16 cellular contexts compared by ENCODE assay signal in genomic region chr21:29638138-29638537, GRCh38.
DNase-seq lines count a peak whose midpoint lies in the region; ATAC-seq and TF ChIP-seq lines count a peak whose summit lies in the region.
"Had no signal": no experiment of that assay in that cellular context is flagged by ENCODE, and none has a peak within 500 bp of the region (broad histone marks: within the 10 kb centered on the region; RNA-seq: fewer than 3 reads in every experiment).

No MANE protein-coding gene starts in this region.

- peaks cover 45% of the 10 kb centered on the region for H3K36me3 ChIP-seq in OCI-LY3 (replicated peaks; ENCODE audit: low read depth, low read length)
- H3K36me3 ChIP-seq in naive thymus-derived CD4-positive, alpha-beta T cell (ENCODE audit: control insufficient read depth in 2 of 3, insufficient read depth in 3 of 3, low read length in 3 of 3), result no peaks in the 10 kb centered on the region

- no peaks in the 10 kb centered on the region for H3K79me2 ChIP-seq in OCI-LY3 (ENCODE audit: low read length)

- no peak overlapping the region for H2AFZ ChIP-seq in OCI-LY3 (ENCODE audit: low read depth, low read length)

- H3K27ac ChIP-seq in HL-60 (replicated peaks), result peak overlapping the region; percentile 34
- H3K27ac ChIP-seq in OCI-LY3 (ENCODE audit: low read length), result peak overlapping the region; percentile 94
- H3K27ac ChIP-seq in naive thymus-derived CD4-positive, alpha-beta T cell (ENCODE audit: low read depth, low read length), result no peak overlapping the region

- no peak overlapping the region for H3K4me3 Mint-ChIP-seq in naive thymus-derived CD4-positive, alpha-beta T cell
- H3K4me3 Mint-ChIP-seq: CD8-positive, alpha-beta T cell had no signal

- no peak overlapping the region for H3K27ac Mint-ChIP-seq in naive thymus-derived CD4-positive, alpha-beta T cell
- H3K27ac Mint-ChIP-seq: CD8-positive, alpha-beta T cell had no signal

- peak; percentile 18 for ATAC-seq in naive thymus-derived CD4-positive, alpha-beta T cell
- ATAC-seq in GM21360 (IDR thresholded peaks at IDR 0.05; ENCODE audit: unreplicated experiment), result no peak
- ATAC-seq: CD8-positive, alpha-beta T cell had no signal

- H3K4me3 ChIP-seq in HL-60 (replicated peaks; ENCODE audit: insufficient read depth, low read length) (no peak overlapping the region), OCI-LY3 (ENCODE audit: low read length) (peak overlapping the region; percentile 13; the same call in 1 of the 2 replicates)
- no peak overlapping the region for H3K4me3 ChIP-seq in naive thymus-derived CD4-positive, alpha-beta T cell (ENCODE audit: low read length)

- H3K27me3 ChIP-seq in HL-60 (ENCODE audit: insufficient read depth, poor library complexity, severe bottlenecking) (no peaks in the 10 kb centered on the region), OCI-LY3 (ENCODE audit: low read depth, low read length) (no peaks in the 10 kb centered on the region)
- no peaks in the 10 kb centered on the region for H3K27me3 ChIP-seq in naive thymus-derived CD4-positive, alpha-beta T cell (ENCODE audit: control insufficient read depth in 2 of 2, insufficient read depth in 2 of 2, low read length in 2 of 2)

- peak; percentile 36 for DNase-seq in CMK (ENCODE audit: low read depth)
- DNase-seq in HL-60 (ENCODE audit: low read depth in 1 of 2, low spot score in 1 of 2), result peak; percentile 43 to 52
- DNase-seq in naive thymus-derived CD4-positive, alpha-beta T cell, result no peak
- no peak for DNase-seq in NCI-H226
- no peak for DNase-seq in NCI-H510A (lab: John Stamatoyannopoulos, UW)
- DNase-seq: ACHN; CD8-positive, alpha-beta T cell; H7; KG1; NCI-H1417; NCI-H1930; NCI-H2171; NCI-H510A treated with DMSO at 0.1 percent for 48 hours; T-helper 1 cell had no signal

- no peaks in the 10 kb centered on the region for H3K36me3 Mint-ChIP-seq in naive thymus-derived CD4-positive, alpha-beta T cell
- H3K36me3 Mint-ChIP-seq: CD8-positive, alpha-beta T cell had no signal

- H3K4me2 ChIP-seq in OCI-LY3 (ENCODE audit: low read length), result peak overlapping the region; percentile 76

- CTCF ChIA-PET in naive thymus-derived CD4-positive, alpha-beta T cell (lab: Charles Lee), result no interaction called here

- no peaks in the 10 kb centered on the region for H4K20me1 ChIP-seq in OCI-LY3 (ENCODE audit: insufficient read depth, low read length)

- H3K9me3 Mint-ChIP-seq in naive thymus-derived CD4-positive, alpha-beta T cell, result peaks cover 0 to 2% (median 0%) of the 10 kb centered on the region in 11 donors
- H3K9me3 Mint-ChIP-seq: CD8-positive, alpha-beta T cell had no signal

- H3K9ac ChIP-seq in OCI-LY3 (ENCODE audit: low read length), result peak overlapping the region; percentile 31; the same call in 1 of the 2 replicates

- H3K4me1 ChIP-seq in OCI-LY3 (ENCODE audit: low read length), result peaks cover 37% of the 10 kb centered on the region
- H3K4me1 ChIP-seq in naive thymus-derived CD4-positive, alpha-beta T cell (ENCODE audit: control insufficient read depth in 2 of 2, insufficient read depth in 2 of 2, low read length in 2 of 2), result no peaks in the 10 kb centered on the region

- TF ChIP-seq CTCF in HL-60 (IDR thresholded peaks at IDR 0.05; ENCODE audit: insufficient read depth, low read length) (no peak), OCI-LY3 (IDR thresholded peaks at IDR 0.05; ENCODE audit: low read depth, low read length) (no peak)

- no peaks in the 10 kb centered on the region for H3K27me3 Mint-ChIP-seq in naive thymus-derived CD4-positive, alpha-beta T cell

- POLR2A ChIA-PET in naive thymus-derived CD4-positive, alpha-beta T cell (lab: Charles Lee), result no interaction called here

- H3K4me1 Mint-ChIP-seq in naive thymus-derived CD4-positive, alpha-beta T cell, result peaks cover 0 to 5% (median 0%) of the 10 kb centered on the region in 7 donors

- H3K9me3 ChIP-seq in OCI-LY3 (ENCODE audit: insufficient read depth, low read length), result peaks cover 18% of the 10 kb centered on the region; the same call in 1 of the 2 replicates
- H3K9me3 ChIP-seq in naive thymus-derived CD4-positive, alpha-beta T cell (ENCODE audit: control insufficient read depth in 2 of 3, low read length in 3 of 3), result no peaks in the 10 kb centered on the region

- intact Hi-C loops in naive thymus-derived CD4-positive, alpha-beta T cell (cut with micrococcal nuclease), result no loop called here

Comparison
In these comparisons a context has a peak if more than half of its experiments do, and no peak if none do; other contexts are left out.
1. DNase-seq: peak in CMK (single experiment) and HL-60 (2 of 2); none in naive thymus-derived CD4-positive, alpha-beta T cell (0 of 9), NCI-H226 (single experiment) and NCI-H510A (single experiment).